24 cellular contexts compared by ENCODE assay signal in the genomic region with DNA sequence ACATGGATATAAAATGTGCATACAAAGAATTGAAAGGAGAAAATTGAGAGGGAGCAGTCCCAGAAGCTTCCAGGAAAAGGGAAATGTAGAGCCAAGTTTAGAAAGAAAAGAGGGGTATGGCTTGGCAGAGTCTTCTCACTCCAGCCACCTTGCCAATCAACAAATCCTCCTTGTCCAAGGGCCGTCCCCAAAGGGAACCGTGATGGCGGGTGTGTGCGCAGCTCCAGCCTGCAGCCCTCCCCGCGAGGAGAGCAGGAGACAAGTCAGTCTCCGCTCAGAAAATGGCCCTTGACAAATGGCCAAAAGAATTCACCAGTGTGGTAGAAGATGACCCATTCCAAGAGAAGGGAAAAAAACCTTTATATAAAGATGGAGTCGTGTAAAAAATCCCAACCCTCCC.
"Had no signal": no experiment of that assay in that cellular context is flagged by ENCODE, and none has a peak within 500 bp of the region (broad histone marks: within the 10 kb centered on the region; RNA-seq: fewer than 3 reads in every experiment).

No MANE protein-coding gene starts in this region.

- H3K27me3 ChIP-seq: ascending aorta, SJCRH30 had no signal

- H3K4me1 ChIP-seq: ascending aorta had no signal

- H3K9ac ChIP-seq: SK-N-SH had no signal

- H3K4me3 Mint-ChIP-seq: activated CD4-positive, alpha-beta memory T cell treated with anti-CD3 and anti-CD28 coated beads, Interleukin-2, amount 10 ng/mL, durations not matched to agents 7 days and 5 days; activated CD4-positive, alpha-beta T cell treated with anti-CD3 and anti-CD28 coated beads for 36 hours; activated T-helper 17 cell treated with anti-CD3 and anti-CD28 coated beads, Interleukin-2, amount 50 U/mL, for 72 hours had no signal

- H3K4me3 ChIP-seq: ascending aorta, SJCRH30 had no signal

- H3K27me3 Mint-ChIP-seq: activated CD4-positive, alpha-beta memory T cell treated with anti-CD3 and anti-CD28 coated beads, Interleukin-2, amount 10 ng/mL, durations not matched to agents 7 days and 5 days; activated CD4-positive, alpha-beta T cell treated with anti-CD3 and anti-CD28 coated beads for 36 hours had no signal

- H3K9me3 ChIP-seq: ascending aorta, SJCRH30, SK-N-SH had no signal

- H3K4me2 ChIP-seq: SK-N-SH had no signal

- H3K4me1 Mint-ChIP-seq: activated CD4-positive, alpha-beta memory T cell treated with anti-CD3 and anti-CD28 coated beads, Interleukin-2, amount 10 ng/mL, durations not matched to agents 7 days and 5 days; activated CD4-positive, alpha-beta T cell treated with anti-CD3 and anti-CD28 coated beads for 36 hours; activated T-helper 17 cell treated with anti-CD3 and anti-CD28 coated beads, Interleukin-2, amount 50 U/mL, for 72 hours had no signal

- DNase-seq: activated CD4-positive, alpha-beta memory T cell treated with anti-CD3 and anti-CD28 coated beads, Interleukin-2, amount 10 ng/mL, durations not matched to agents 7 days and 5 days; activated CD4-positive, alpha-beta T cell treated with anti-CD3 and anti-CD28 coated beads for 36 hours; activated CD4-positive, alpha-beta T cell treated with anti-CD3 and anti-CD28 coated beads, Interleukin-2, amount 50 U/mL, for 1 hour; activated gamma-delta T cell treated with Interleukin-2 at 50 U/mL for 16 hours; activated naive CD4-positive, alpha-beta T cell treated with anti-CD3 and anti-CD28 coated beads, Interleukin-2, amount 50 U/mL, for 16 hours; activated T-cell treated with anti-CD3 and anti-CD28 coated beads for 4 hours; activated T-cell treated with anti-CD3 and anti-CD28 coated beads, Interleukin-2, amount 50 U/mL, for 48 hours; KG1; MV-4-11; NCI-H1417 treated with DMSO at 0.1 percent for 48 hours; NCI-H1694; NCI-H524 treated with DMSO at 0.1 percent for 48 hours; NCI-H82; NK-92 treated with Interleukin-12 subunit alpha and Interleukin-12 subunit beta, amount 100 ng/mL, for 24 hours; OCI-M1; Right ventricle myocardium superior; RPMI8226; T-helper 1 cell; WERI-Rb-1 had no signal

- H3K36me3 ChIP-seq: ascending aorta, SJCRH30, WERI-Rb-1 had no signal

- H3K9me3 Mint-ChIP-seq: activated CD4-positive, alpha-beta memory T cell treated with anti-CD3 and anti-CD28 coated beads, Interleukin-2, amount 10 ng/mL, durations not matched to agents 7 days and 5 days; activated T-helper 17 cell treated with anti-CD3 and anti-CD28 coated beads, Interleukin-2, amount 50 U/mL, for 72 hours had no signal

- ATAC-seq: activated CD4-positive, alpha-beta T cell treated with anti-CD3 and anti-CD28 coated beads for 36 hours; activated T-helper 17 cell treated with anti-CD3 and anti-CD28 coated beads, Interleukin-2, amount 50 U/mL, for 72 hours; Panc1 had no signal

- H3K27ac Mint-ChIP-seq: activated CD4-positive, alpha-beta memory T cell treated with anti-CD3 and anti-CD28 coated beads, Interleukin-2, amount 10 ng/mL, durations not matched to agents 7 days and 5 days; activated CD4-positive, alpha-beta T cell treated with anti-CD3 and anti-CD28 coated beads for 36 hours; activated T-helper 17 cell treated with anti-CD3 and anti-CD28 coated beads, Interleukin-2, amount 50 U/mL, for 72 hours had no signal

- H3K27ac ChIP-seq: ascending aorta, SJCRH30, WERI-Rb-1 had no signal
